In the genomic region with DNA sequence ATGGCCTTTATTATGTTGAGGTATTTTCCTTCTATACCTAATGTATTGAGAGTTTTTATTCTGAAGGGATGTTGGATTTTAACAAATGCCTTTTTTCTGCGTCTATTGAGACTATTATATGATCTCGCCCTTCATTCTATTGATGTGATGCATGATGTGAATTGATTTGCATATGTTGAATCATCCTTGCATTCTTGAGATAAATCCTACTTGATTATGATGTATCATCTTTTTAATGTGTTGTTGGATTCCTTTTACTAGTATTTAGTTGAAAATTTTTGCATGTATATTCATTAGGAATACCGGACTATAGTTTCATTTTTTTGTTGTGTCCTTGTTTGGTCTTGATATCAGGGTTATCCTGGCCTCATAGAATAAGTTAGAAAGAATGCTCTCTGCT, we compare ENCODE assay signal across 17 cellular contexts.
DNase-seq lines count a peak whose midpoint lies in the region; ATAC-seq, FAIRE-seq and TF ChIP-seq lines count a peak whose summit lies in the region.
"Had no signal": no experiment of that assay in that cellular context is flagged by ENCODE, and none has a peak within 500 bp of the region (broad histone marks: within the 10 kb centered on the region; RNA-seq: fewer than 3 reads in every experiment).

No MANE protein-coding gene starts in this region.

- H3K23ac ChIP-seq in IMR-90 (ENCODE audit: low read depth, low read length) = no peak overlapping the region

- no peak overlapping the region for H2BK20ac ChIP-seq in IMR-90 (ENCODE audit: low read depth, low read length)

- H3K9ac ChIP-seq in SK-N-SH (no peak overlapping the region), IMR-90 (ENCODE audit: low read depth, low read length) (no peak overlapping the region)

- FAIRE-seq in RCC 7860 (lab: Jason Lieb, UNC) = no peak
- FAIRE-seq: G401.6, GM12892, GM19239, H1, HepG2, HTR-8/SVneo had no signal

- no peak overlapping the region for H2AFZ ChIP-seq in SK-N-SH (ENCODE audit: low read depth)
- H2AFZ ChIP-seq in IMR-90 (replicated peaks; ENCODE audit: low read length, poor library complexity) = no peak overlapping the region

- H3K56ac ChIP-seq in IMR-90 (ENCODE audit: extremely low read depth, insufficient read depth, low read length) = no peak overlapping the region

- no peak overlapping the region for H4K91ac ChIP-seq in IMR-90 (ENCODE audit: insufficient read depth, low read depth, low read length)

- H3K79me2 ChIP-seq in SK-N-SH (ENCODE audit: insufficient read depth) = no peaks in the 10 kb centered on the region

- H2BK5ac ChIP-seq in IMR-90 (ENCODE audit: low read depth, low read length, poor library complexity, severe bottlenecking) = no peak overlapping the region

- H3K27me3 ChIP-seq in SK-N-SH (ENCODE audit: insufficient read depth) = no peaks in the 10 kb centered on the region
- H3K27me3 ChIP-seq in IMR-90 (ENCODE audit: control insufficient read depth, insufficient read depth, low read length) = no peaks in the 10 kb centered on the region
- H3K27me3 ChIP-seq in foreskin keratinocyte = no peaks in the 10 kb centered on the region

- no peak overlapping the region for H4K8ac ChIP-seq in IMR-90 (ENCODE audit: low read depth in 2 of 2, low read length in 2 of 2)

- H4K20me1 ChIP-seq in SK-N-SH (ENCODE audit: insufficient read depth) (no peaks in the 10 kb centered on the region), IMR-90 (ENCODE audit: insufficient read depth, low read length) (no peaks in the 10 kb centered on the region)

- H2AK9ac ChIP-seq in IMR-90 (replicated peaks; ENCODE audit: low read depth, low read length, poor library complexity) = no peak overlapping the region

- peaks cover 0 to 28% of the 10 kb centered on the region in 2 experiments for H3K36me3 ChIP-seq in SK-N-SH (replicated peaks in 1 of 2; ENCODE audit: control insufficient read depth in 1 of 2, insufficient read depth in 2 of 2, low read length in 1 of 2)
- H3K36me3 ChIP-seq in IMR-90 (ENCODE audit: control insufficient read depth, insufficient read depth, low read length) = no peaks in the 10 kb centered on the region

- no peak overlapping the region for H4K5ac ChIP-seq in IMR-90 (ENCODE audit: low read depth, low read length)

- H3K14ac ChIP-seq in IMR-90 (replicated peaks; ENCODE audit: low read depth, low read length) = no peak overlapping the region

- intact Hi-C loops in IMR-90 (cut with micrococcal nuclease) = no loop called here

- no peaks in the 10 kb centered on the region for H3K9me1 ChIP-seq in IMR-90 (ENCODE audit: insufficient read depth, low read length)

- no peak overlapping the region for H3K18ac ChIP-seq in IMR-90 (ENCODE audit: low read depth, low read length)

- CTCF ChIA-PET in SK-N-SH (lab: Yijun Ruan, JAX) = no interaction called here
- CTCF ChIA-PET in IMR-90 (lab: Yijun Ruan, JAX) = no interaction called here

- no peak overlapping the region for H2BK120ac ChIP-seq in IMR-90 (ENCODE audit: low read depth, low read length)

- in situ Hi-C loops in IMR-90 (cut with MboI; ENCODE audit: low sequenced_read_pairs) = no loop called here

- H3K4me2 ChIP-seq in SK-N-SH (no peak overlapping the region), IMR-90 (ENCODE audit: low read depth, low read length) (no peak overlapping the region)

- no peak overlapping the region for H3K4ac ChIP-seq in IMR-90 (ENCODE audit: low read depth, low read length)

- no peak for DNase-seq in SK-N-SH
- DNase-seq in IMR-90 = peak; percentile 6
- DNase-seq in foreskin keratinocyte = peak in 1 of 2 donors; percentile 19
- no peak for DNase-seq in activated CD8-positive, alpha-beta memory T cell treated with anti-CD3 and anti-CD28 coated beads for 24 hours
- no peak for DNase-seq in RCC 7860 (ENCODE audit: low spot score)
- DNase-seq: Caco-2; CD8-positive, alpha-beta memory T cell had no signal

- no TSS peak for BruUV-seq in IMR-90 (replicated peaks; lab: Mats Ljungman, UMichigan)

- no peak overlapping the region for H2BK15ac ChIP-seq in IMR-90 (ENCODE audit: low read depth, low read length)

- H3K4me3 ChIP-seq in SK-N-SH (ENCODE audit: low read depth in 2 of 2, low read length in 1 of 2) (no peak overlapping the region), IMR-90 (ENCODE audit: insufficient read depth, low read depth, low read length) (no peak overlapping the region)

- H3K9me3 ChIP-seq in SK-N-SH (peaks cover 18% of the 10 kb centered on the region), IMR-90 (ENCODE audit: control insufficient read depth, insufficient read depth, low read length) (peaks cover 2% of the 10 kb centered on the region; the same call in 1 of the 2 replicates)

- H3K27ac ChIP-seq in SK-N-SH (ENCODE audit: low read depth in 2 of 2, low read length in 1 of 2) (no peak overlapping the region), IMR-90 (ENCODE audit: insufficient read depth, low read length) (no peak overlapping the region), foreskin keratinocyte (no peak overlapping the region)
- H3K27ac ChIP-seq: 22Rv1 had no signal

- TF ChIP-seq RAD21 in SK-N-SH (IDR thresholded peaks at IDR 0.05; ENCODE audit: low read length) (no peak), IMR-90 (IDR thresholded peaks at IDR 0.05; ENCODE audit: low read length) (no peak)

- TF ChIP-seq POLR2A in IMR-90 (IDR thresholded peaks at IDR 0.05; ENCODE audit: low read depth, low read length) = no peak

- H3K79me1 ChIP-seq in IMR-90 (ENCODE audit: low read depth in 1 of 2, low read length in 2 of 2) = no peaks in the 10 kb centered on the region

- ATAC-seq in SK-N-SH treated with all-trans-retinoic acid at 6 μM for 48 hours (no peak; the same call in 2 of the 3 replicates), IMR-90 (ENCODE audit: low read depth) (no peak), foreskin keratinocyte (peak; percentile 19), HG03520 (IDR thresholded peaks at IDR 0.05; ENCODE audit: unreplicated experiment) (no peak)
- ATAC-seq: HCT116, HepG2 had no signal

- POLR2A ChIA-PET in SK-N-SH (lab: Yijun Ruan, JAX) = no interaction called here
- POLR2A ChIA-PET in IMR-90 (lab: Charles Lee; ENCODE audit: unreplicated experiment) = no interaction called here

- H3K9me2 ChIP-seq in SK-N-SH = no peaks in the 10 kb centered on the region

- peaks cover 3% of the 10 kb centered on the region for H3F3A ChIP-seq in SK-N-SH (replicated peaks; ENCODE audit: insufficient read depth)

- H3K4me1 ChIP-seq in SK-N-SH (ENCODE audit: control insufficient read depth in 1 of 2, insufficient read depth in 2 of 2, low read depth in 1 of 2, low read length in 1 of 2) (no peaks in the 10 kb centered on the region), IMR-90 (ENCODE audit: control insufficient read depth, insufficient read depth, low read length) (no peaks in the 10 kb centered on the region), foreskin keratinocyte (no peaks in the 10 kb centered on the region)
- H3K4me1 ChIP-seq: Caco-2 had no signal

- H2AK5ac ChIP-seq in IMR-90 (ENCODE audit: low read depth, low read length) = no peak overlapping the region

- no peak for TF ChIP-seq CTCF in SK-N-SH (IDR thresholded peaks at IDR 0.05)
- no peak for TF ChIP-seq CTCF in IMR-90 (conservative IDR thresholded peaks at IDR 0.05; ENCODE audit: low read depth, low read length)
- TF ChIP-seq CTCF in foreskin keratinocyte (conservative IDR thresholded peaks at IDR 0.05) = no peak

- TF ChIP-seq EP300 in SK-N-SH (IDR thresholded peaks at IDR 0.05; ENCODE audit: borderline replicate concordance in 1 of 2, low read depth in 1 of 2, low read length in 1 of 2) = no peak

- dilution Hi-C loops in IMR-90 (cut with HindIII; ENCODE audit: low sequenced_read_pairs, unreplicated experiment) = no loop called here

- 13% methylated on average over 3 of the region's 3 CpGs for WGBS in SK-N-SH (ENCODE audit: low lambda C conversion rate)
- WGBS in IMR-90 (ENCODE audit: extremely low coverage in 2 of 2, insufficient read length in 1 of 2), 2 experiments = no CpG with 5 or more reads among the region's 3 CpGs

TF ChIP-seq in SK-N-SH, 30 proteins besides CTCF, POLR2A, EP300 and RAD21 (continues in another document):
- 0 out of 2 replicates have a peak, but pooled peaks have one; percentile 21 for TF ChIP-seq PBX3 (IDR thresholded peaks at IDR 0.05)
- TF ChIP-seq FOXM1 (IDR thresholded peaks at IDR 0.05; ENCODE audit: low read depth) = no peak

TF ChIP-seq in SK-N-SH treated with all-trans-retinoic acid at 6 μM for 48 hours, 23 proteins besides CTCF, POLR2A, EP300 and RAD21 (continues in another document):
- TF ChIP-seq ZFP3 (CRISPR knock-in tag; IDR thresholded peaks at IDR 0.05) (no peak), RARB (CRISPR knock-in tag; IDR thresholded peaks at IDR 0.05) (no peak), CREB5 (CRISPR knock-in tag; IDR thresholded peaks at IDR 0.05; ENCODE audit: low read depth) (no peak), ARNTL (CRISPR knock-in tag; IDR thresholded peaks at IDR 0.05; ENCODE audit: borderline replicate concordance, low read depth) (no peak), OSR1 (CRISPR knock-in tag; IDR thresholded peaks at IDR 0.05) (no peak), ZNF8 (CRISPR knock-in tag; IDR thresholded peaks at IDR 0.05) (no peak)

TF ChIP-seq in IMR-90, 13 proteins besides CTCF, POLR2A, EP300 and RAD21 (continues in another document):
- TF ChIP-seq CEBPB (IDR thresholded peaks at IDR 0.05; ENCODE audit: low read depth, low read length) = no peak
- TF ChIP-seq FOS (IDR thresholded peaks at IDR 0.05; ENCODE audit: low read depth, low read length) = no peak
- no peak for TF ChIP-seq CHD1 (IDR thresholded peaks at IDR 0.05; ENCODE audit: low read depth, low read length)
- no peak for TF ChIP-seq RFX5 (IDR thresholded peaks at IDR 0.05; ENCODE audit: low read depth, low read length)
- TF ChIP-seq BHLHE40 (IDR thresholded peaks at IDR 0.05; ENCODE audit: low read depth, low read length) = no peak
- TF ChIP-seq MAFK (IDR thresholded peaks at IDR 0.05; ENCODE audit: low read depth, low read length) = no peak
- TF ChIP-seq, protein P1, sequence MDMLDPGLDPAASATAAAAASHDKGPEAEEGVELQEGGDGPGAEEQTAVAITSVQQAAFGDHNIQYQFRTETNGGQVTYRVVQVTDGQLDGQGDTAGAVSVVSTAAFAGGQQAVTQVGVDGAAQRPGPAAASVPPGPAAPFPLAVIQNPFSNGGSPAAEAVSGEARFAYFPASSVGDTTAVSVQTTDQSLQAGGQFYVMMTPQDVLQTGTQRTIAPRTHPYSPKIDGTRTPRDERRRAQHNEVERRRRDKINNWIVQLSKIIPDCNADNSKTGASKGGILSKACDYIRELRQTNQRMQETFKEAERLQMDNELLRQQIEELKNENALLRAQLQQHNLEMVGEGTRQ (IDR thresholded peaks at IDR 0.05; ENCODE audit: low read depth, low read length) = no peak
- TF ChIP-seq RCOR1 (IDR thresholded peaks at IDR 0.05; ENCODE audit: insufficient replicate concordance, low read length) = no peak
- TF ChIP-seq, protein P2, sequence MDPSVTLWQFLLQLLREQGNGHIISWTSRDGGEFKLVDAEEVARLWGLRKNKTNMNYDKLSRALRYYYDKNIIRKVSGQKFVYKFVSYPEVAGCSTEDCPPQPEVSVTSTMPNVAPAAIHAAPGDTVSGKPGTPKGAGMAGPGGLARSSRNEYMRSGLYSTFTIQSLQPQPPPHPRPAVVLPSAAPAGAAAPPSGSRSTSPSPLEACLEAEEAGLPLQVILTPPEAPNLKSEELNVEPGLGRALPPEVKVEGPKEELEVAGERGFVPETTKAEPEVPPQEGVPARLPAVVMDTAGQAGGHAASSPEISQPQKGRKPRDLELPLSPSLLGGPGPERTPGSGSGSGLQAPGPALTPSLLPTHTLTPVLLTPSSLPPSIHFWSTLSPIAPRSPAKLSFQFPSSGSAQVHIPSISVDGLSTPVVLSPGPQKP (IDR thresholded peaks at IDR 0.05; ENCODE audit: borderline replicate concordance, low read depth, low read length) = no peak
